In genomic region chr1:62185677-62186076, GRCh38 we compare ENCODE assay signal across 30 cellular contexts. TPM values are rescaled to one million over a fixed set of nuclear protein-coding genes. Genes with fewer than 3 reads are reported as not detected.
"Had no signal": no experiment of that assay in that cellular context is flagged by ENCODE, and none has a peak within 500 bp of the region (broad histone marks: within the 10 kb centered on the region; RNA-seq: fewer than 3 reads in every experiment).

No MANE protein-coding gene starts in this region.

- H3K4me3 ChIP-seq: adrenal gland, body of pancreas, esophagus squamous epithelium had no signal

- H3K36me3 Mint-ChIP-seq: activated naive CD4-positive, alpha-beta T cell treated with anti-CD3 and anti-CD28 coated beads, Interleukin-2, amount 50 U/mL, for 24 hours; activated naive CD8-positive, alpha-beta T cell treated with anti-CD3 and anti-CD28 coated beads for 36 hours; WTC11 had no signal

- H3K36me3 ChIP-seq: adrenal gland, esophagus squamous epithelium had no signal

- H3K4me1 ChIP-seq: adrenal gland had no signal

- H3K27ac Mint-ChIP-seq: activated CD4-positive, alpha-beta memory T cell treated with anti-CD3 and anti-CD28 coated beads, Interleukin-2, amount 10 ng/mL, durations not matched to agents 7 days and 5 days; activated CD4-positive, alpha-beta T cell treated with anti-CD3 and anti-CD28 coated beads, Interleukin-2, amount 10 ng/mL, durations not matched to agents 7 days and 5 days; activated naive CD4-positive, alpha-beta T cell treated with anti-CD3 and anti-CD28 coated beads for 36 hours; activated naive CD4-positive, alpha-beta T cell treated with anti-CD3 and anti-CD28 coated beads, Interleukin-2, amount 50 U/mL, for 24 hours; activated naive CD8-positive, alpha-beta T cell treated with anti-CD3 and anti-CD28 coated beads for 36 hours; activated naive CD8-positive, alpha-beta T cell treated with anti-CD3 and anti-CD28 coated beads, Interleukin-2, amount 50 U/mL, for 24 hours; activated T-helper 1 cell treated with anti-CD3 and anti-CD28 coated beads, Interleukin-12 subunit alpha, Interleukin-12 subunit beta, Interleukin-2, Interleukin-4 antibody, amounts not matched to agents 30 ng/mL and 10 ng/mL and 1 ng/mL, durations not matched to agents 14 hours and 24 hours and 36 hours; activated T-helper 2 cell treated with anti-CD3 and anti-CD28 coated beads, Interferon-gamma antibody, Interleukin-2, Interleukin-4, amounts not matched to agents 10 μg/mL and 5 μg/mL and 100 μg/mL, durations not matched to agents 14 hours and 24 hours and 36 hours; effector memory CD8-positive, alpha-beta T cell; WTC11 had no signal

- H3K9me3 ChIP-seq: adrenal gland, body of pancreas, esophagus squamous epithelium had no signal

- H3K9me3 Mint-ChIP-seq: activated CD4-positive, alpha-beta memory T cell treated with anti-CD3 and anti-CD28 coated beads, Interleukin-2, amount 10 ng/mL, durations not matched to agents 7 days and 5 days; activated CD4-positive, alpha-beta T cell treated with anti-CD3 and anti-CD28 coated beads, Interleukin-2, amount 10 ng/mL, durations not matched to agents 7 days and 5 days; activated naive CD4-positive, alpha-beta T cell treated with anti-CD3 and anti-CD28 coated beads for 36 hours; activated naive CD4-positive, alpha-beta T cell treated with anti-CD3 and anti-CD28 coated beads, Interleukin-2, amount 50 U/mL, for 24 hours; activated naive CD8-positive, alpha-beta T cell treated with anti-CD3 and anti-CD28 coated beads for 36 hours; activated naive CD8-positive, alpha-beta T cell treated with anti-CD3 and anti-CD28 coated beads, Interleukin-2, amount 50 U/mL, for 24 hours; activated T-helper 1 cell treated with anti-CD3 and anti-CD28 coated beads, Interleukin-12 subunit alpha, Interleukin-12 subunit beta, Interleukin-2, Interleukin-4 antibody, amounts not matched to agents 30 ng/mL and 10 ng/mL and 1 ng/mL, durations not matched to agents 14 hours and 24 hours and 36 hours; activated T-helper 2 cell treated with anti-CD3 and anti-CD28 coated beads, Interferon-gamma antibody, Interleukin-2, Interleukin-4, amounts not matched to agents 10 μg/mL and 5 μg/mL and 100 μg/mL, durations not matched to agents 14 hours and 24 hours and 36 hours; effector memory CD8-positive, alpha-beta T cell; WTC11 had no signal

- DNase-seq: activated CD4-positive, alpha-beta memory T cell treated with anti-CD3 and anti-CD28 coated beads, Interleukin-2, amount 10 ng/mL, durations not matched to agents 7 days and 5 days; activated CD4-positive, alpha-beta T cell treated with anti-CD3 and anti-CD28 coated beads for 1 hour; activated CD4-positive, alpha-beta T cell treated with anti-CD3 and anti-CD28 coated beads for 4 hours; activated CD4-positive, alpha-beta T cell treated with anti-CD3 and anti-CD28 coated beads, Interleukin-2, amount 10 ng/mL, durations not matched to agents 7 days and 5 days; activated CD4-positive, alpha-beta T cell treated with anti-CD3 and anti-CD28 coated beads, Interleukin-2, amount 50 U/mL, for 4 hours; activated effector memory CD4-positive, alpha-beta T cell treated with anti-CD3 and anti-CD28 coated beads, Interleukin-2, amount 50 U/mL, for 16 hours; activated naive CD4-positive, alpha-beta T cell treated with anti-CD3 and anti-CD28 coated beads for 36 hours; activated naive CD8-positive, alpha-beta T cell treated with anti-CD3 and anti-CD28 coated beads for 36 hours; activated naive CD8-positive, alpha-beta T cell treated with anti-CD3 and anti-CD28 coated beads, Interleukin-2, amount 50 U/mL, for 24 hours; activated T-cell treated with anti-CD3 and anti-CD28 coated beads, Interleukin-2, amount 50 U/mL, for 1 hour; activated T-cell treated with anti-CD3 and anti-CD28 coated beads, Interleukin-2, amount 50 U/mL, for 48 hours; adrenal gland; amygdala; aorta; body of pancreas; caudate nucleus; cortex of kidney; dermis blood vessel endothelial cell; effector CD4-positive, alpha-beta T cell; effector memory CD8-positive, alpha-beta T cell; esophagus squamous epithelium; head of caudate nucleus; T-helper 2 cell had no signal

- H3K27me3 ChIP-seq: adrenal gland, esophagus squamous epithelium had no signal

- ATAC-seq: activated naive CD8-positive, alpha-beta T cell treated with anti-CD3 and anti-CD28 coated beads, Interleukin-2, amount 50 U/mL, for 24 hours; body of pancreas; effector memory CD8-positive, alpha-beta T cell; WTC11 had no signal

- H3K27ac ChIP-seq: adrenal gland, body of pancreas, epithelial cell of prostate, esophagus squamous epithelium had no signal

- H3K27me3 Mint-ChIP-seq: activated CD4-positive, alpha-beta T cell treated with anti-CD3 and anti-CD28 coated beads, Interleukin-2, amount 10 ng/mL, durations not matched to agents 7 days and 5 days; activated naive CD4-positive, alpha-beta T cell treated with anti-CD3 and anti-CD28 coated beads, Interleukin-2, amount 50 U/mL, for 24 hours had no signal

- H3K4me1 Mint-ChIP-seq: activated CD4-positive, alpha-beta memory T cell treated with anti-CD3 and anti-CD28 coated beads, Interleukin-2, amount 10 ng/mL, durations not matched to agents 7 days and 5 days; activated CD4-positive, alpha-beta T cell treated with anti-CD3 and anti-CD28 coated beads, Interleukin-2, amount 10 ng/mL, durations not matched to agents 7 days and 5 days; activated naive CD4-positive, alpha-beta T cell treated with anti-CD3 and anti-CD28 coated beads, Interleukin-2, amount 50 U/mL, for 24 hours; activated naive CD8-positive, alpha-beta T cell treated with anti-CD3 and anti-CD28 coated beads for 36 hours; activated naive CD8-positive, alpha-beta T cell treated with anti-CD3 and anti-CD28 coated beads, Interleukin-2, amount 50 U/mL, for 24 hours had no signal

- H3K4me3 Mint-ChIP-seq: activated CD4-positive, alpha-beta memory T cell treated with anti-CD3 and anti-CD28 coated beads, Interleukin-2, amount 10 ng/mL, durations not matched to agents 7 days and 5 days; activated CD4-positive, alpha-beta T cell treated with anti-CD3 and anti-CD28 coated beads, Interleukin-2, amount 10 ng/mL, durations not matched to agents 7 days and 5 days; activated naive CD4-positive, alpha-beta T cell treated with anti-CD3 and anti-CD28 coated beads for 36 hours; activated naive CD4-positive, alpha-beta T cell treated with anti-CD3 and anti-CD28 coated beads, Interleukin-2, amount 50 U/mL, for 24 hours; activated naive CD8-positive, alpha-beta T cell treated with anti-CD3 and anti-CD28 coated beads for 36 hours; activated naive CD8-positive, alpha-beta T cell treated with anti-CD3 and anti-CD28 coated beads, Interleukin-2, amount 50 U/mL, for 24 hours; activated T-helper 1 cell treated with anti-CD3 and anti-CD28 coated beads, Interleukin-12 subunit alpha, Interleukin-12 subunit beta, Interleukin-2, Interleukin-4 antibody, amounts not matched to agents 30 ng/mL and 10 ng/mL and 1 ng/mL, durations not matched to agents 14 hours and 24 hours and 36 hours; effector memory CD8-positive, alpha-beta T cell; WTC11 had no signal

RNA-seq across cellular contexts. Expression of gene L1TD1, which starts 9.0 kb away (rescaled TPM):
- total RNA-seq: activated CD4-positive, alpha-beta memory T cell treated with anti-CD3 and anti-CD28 coated beads, Interleukin-2, amount 10 ng/mL, durations not matched to agents 7 days and 5 days; activated CD4-positive, alpha-beta T cell treated with anti-CD3 and anti-CD28 coated beads, Interleukin-2, amount 10 ng/mL, durations not matched to agents 7 days and 5 days; activated naive CD4-positive, alpha-beta T cell treated with anti-CD3 and anti-CD28 coated beads for 36 hours; activated T-helper 1 cell treated with anti-CD3 and anti-CD28 coated beads, Interleukin-12 subunit alpha, Interleukin-12 subunit beta, Interleukin-2, Interleukin-4 antibody, amounts not matched to agents 30 ng/mL and 10 ng/mL and 1 ng/mL, durations not matched to agents 14 hours and 24 hours and 36 hours; activated T-helper 2 cell treated with anti-CD3 and anti-CD28 coated beads, Interferon-gamma antibody, Interleukin-2, Interleukin-4, amounts not matched to agents 10 μg/mL and 5 μg/mL and 100 μg/mL, durations not matched to agents 14 hours and 24 hours and 36 hours; dermis blood vessel endothelial cell; endothelial cell of umbilical vein; T-helper 1 cell treated with Interleukin-12 subunit alpha and Interleukin-12 subunit beta and Interleukin-4 antibody, amounts not matched to agents 30 ng/mL and 1 ng/mL, for 36 hours had no signal
